ENCODE assay signal across 22 cellular contexts in genomic region chr9:88685966-88686365, GRCh38.
DNase-seq lines count a peak whose midpoint lies in the region; ATAC-seq and TF ChIP-seq lines count a peak whose summit lies in the region.
"Had no signal": no experiment of that assay in that cellular context is flagged by ENCODE, and none has a peak within 500 bp of the region (broad histone marks: within the 10 kb centered on the region; RNA-seq: fewer than 3 reads in every experiment).

No MANE protein-coding gene starts in this region.

- no peak overlapping the region for H2AK5ac ChIP-seq in neuronal stem cell (ENCODE audit: low read depth, low read length)

- H2BK12ac ChIP-seq in neuronal stem cell (ENCODE audit: low read length), result no peak overlapping the region

- no peak overlapping the region for H3K4me3 ChIP-seq in HCT116 (replicated peaks in 1 of 2; ENCODE audit: low read depth in 1 of 2, low read length in 2 of 2)
- H3K4me3 ChIP-seq in esophagus muscularis mucosa, result no peak overlapping the region
- no peak overlapping the region for H3K4me3 ChIP-seq in neuronal stem cell (ENCODE audit: low read length in 2 of 2)
- H3K4me3 ChIP-seq: BLaER1, GM12878 had no signal

- H3K9me3 ChIP-seq in HCT116 (ENCODE audit: control insufficient read depth in 1 of 2, insufficient read depth in 1 of 2, low read depth in 1 of 2, low read length in 2 of 2), result 0 out of 4 replicates have a peak, but pooled peaks cover 0 to 4% of the 10 kb centered on the region in 2 experiments
- H3K9me3 ChIP-seq in esophagus muscularis mucosa, result no peaks in the 10 kb centered on the region
- no peaks in the 10 kb centered on the region for H3K9me3 ChIP-seq in neuronal stem cell (replicated peaks in 1 of 2; ENCODE audit: control insufficient read depth in 2 of 2, insufficient read depth in 1 of 2, low read depth in 1 of 2, low read length in 2 of 2)
- H3K9me3 ChIP-seq: BE2C had no signal

- TF ChIP-seq EP300 in esophagus muscularis mucosa (IDR thresholded peaks at IDR 0.05), result no peak

- CTCF ChIA-PET in HCT116 (lab: Charles Lee), result no interaction called here

- TF ChIP-seq RAD21 in HCT116 (IDR thresholded peaks at IDR 0.05; ENCODE audit: low read depth), result no peak

- POLR2A ChIA-PET in HCT116 (lab: Charles Lee), result no interaction called here

- no peak overlapping the region for H3K27ac ChIP-seq in HCT116 (ENCODE audit: low read depth, low read length)
- no peak overlapping the region for H3K27ac ChIP-seq in esophagus muscularis mucosa (replicated peaks in 1 of 4)
- H3K27ac ChIP-seq in neuronal stem cell (replicated peaks; ENCODE audit: low read length), result no peak overlapping the region
- H3K27ac ChIP-seq: BLaER1 had no signal

- H3K9me2 ChIP-seq in HCT116 (ENCODE audit: insufficient read depth), result no peaks in the 10 kb centered on the region

- H2BK15ac ChIP-seq in neuronal stem cell (ENCODE audit: low read length), result no peak overlapping the region

- no peaks in the 10 kb centered on the region for H3K79me1 ChIP-seq in neuronal stem cell (ENCODE audit: low read depth, low read length)

- TF ChIP-seq POLR2A in HCT116 (IDR thresholded peaks at IDR 0.05; ENCODE audit: borderline replicate concordance, extremely low read depth, insufficient read depth, insufficient read length) (no peak), esophagus muscularis mucosa (IDR thresholded peaks at IDR 0.05; ENCODE audit: low read depth) (no peak)

- H3K27me3 ChIP-seq in HCT116 (ENCODE audit: insufficient read depth, low read length) (no peaks in the 10 kb centered on the region), esophagus muscularis mucosa (no peaks in the 10 kb centered on the region), neuronal stem cell (ENCODE audit: control insufficient read depth in 3 of 3, insufficient read depth in 3 of 3, low read depth in 1 of 3, low read length in 3 of 3) (no peaks in the 10 kb centered on the region)
- H3K27me3 ChIP-seq: BE2C, BLaER1 had no signal

- no peak for DNase-seq in HCT116 (ENCODE audit: low read depth, low spot score)
- DNase-seq in esophagus muscularis mucosa (ENCODE audit: extremely low spot score), result peak; percentile 75
- DNase-seq in neuronal stem cell (ENCODE audit: low spot score), result no peak
- DNase-seq in ecto neural progenitor cell (ENCODE audit: low spot score), result no peak
- DNase-seq: 8988T; ACHN; BE2C; C1 segment of cervical spinal cord; CD4-positive, alpha-beta memory T cell; CD4-positive, CD25-positive, alpha-beta regulatory T cell; CD8-positive, alpha-beta memory T cell; COR-L47; DMS 273 treated with DMSO at 0.1 percent for 48 hours; DMS153; DMS53; DMS79; DND-41; EL; GDM1 had no signal

- no peak overlapping the region for H3K23ac ChIP-seq in neuronal stem cell (ENCODE audit: low read depth, low read length, poor library complexity)

- H3K4me2 ChIP-seq in HCT116 (ENCODE audit: low read length) (no peak overlapping the region), neuronal stem cell (ENCODE audit: insufficient read depth, low read length, poor library complexity, severe bottlenecking) (no peak overlapping the region)
- H3K4me2 ChIP-seq: BLaER1 had no signal

- H4K8ac ChIP-seq in neuronal stem cell (ENCODE audit: low read depth, low read length), result no peak overlapping the region

- H2AFZ ChIP-seq in HCT116 (ENCODE audit: low read depth, low read length, poor library complexity, severe bottlenecking), result no peak overlapping the region
- no peak overlapping the region for H2AFZ ChIP-seq in neuronal stem cell (ENCODE audit: low read length)

- H3K79me2 ChIP-seq in HCT116 (ENCODE audit: insufficient read depth, low read length), result no peaks in the 10 kb centered on the region

- no peak for TF ChIP-seq CTCF in HCT116 (IDR thresholded peaks at IDR 0.05 in 2 of 3, conservative IDR thresholded peaks at IDR 0.05 in 1 of 3; ENCODE audit: borderline replicate concordance in 1 of 3, insufficient read depth in 1 of 3, low read depth in 2 of 3, low read length in 2 of 3)
- no peak for TF ChIP-seq CTCF in esophagus muscularis mucosa (IDR thresholded peaks at IDR 0.05)

- H3K36me3 ChIP-seq in HCT116 (ENCODE audit: control insufficient read depth in 1 of 2, insufficient read depth in 2 of 2, low read length in 2 of 2) (no peaks in the 10 kb centered on the region), esophagus muscularis mucosa (no peaks in the 10 kb centered on the region), neuronal stem cell (replicated peaks in 1 of 2; ENCODE audit: control insufficient read depth in 2 of 2, insufficient read depth in 2 of 2, low read length in 2 of 2) (no peaks in the 10 kb centered on the region)
- H3K36me3 ChIP-seq: BE2C, BLaER1 had no signal

- no peak overlapping the region for H2BK120ac ChIP-seq in neuronal stem cell (ENCODE audit: low read depth, low read length)

- 87% methylated on average over 6 of the region's 22 CpGs for WGBS in esophagus muscularis mucosa
- no CpG with 5 or more reads among the region's 22 CpGs for WGBS in neuronal stem cell (ENCODE audit: extremely low coverage in 2 of 2, insufficient read length in 2 of 2, insufficient replicate concordance in 1 of 2), 2 donors

- H3K18ac ChIP-seq in neuronal stem cell (ENCODE audit: low read length), result no peak overlapping the region

- ATAC-seq in HCT116 (peak; percentile 22; the same call in 1 of the 2 replicates), HG02938 (IDR thresholded peaks at IDR 0.05; ENCODE audit: unreplicated experiment) (no peak)
- ATAC-seq: GM12878 had no signal

- peak overlapping the region; percentile 66 for H2BK5ac ChIP-seq in neuronal stem cell (ENCODE audit: low read length)

- BruUV-seq in HCT116 (replicated peaks; lab: Mats Ljungman, UMichigan), result no TSS peak

- H4K20me1 ChIP-seq in HCT116 (ENCODE audit: insufficient read depth), result no peaks in the 10 kb centered on the region
- H4K20me1 ChIP-seq: BLaER1 had no signal

- H3K4me1 ChIP-seq in HCT116 (ENCODE audit: control insufficient read depth in 1 of 2, insufficient read depth in 2 of 2, low read length in 2 of 2), result no peaks in the 10 kb centered on the region
- no peaks in the 10 kb centered on the region for H3K4me1 ChIP-seq in esophagus muscularis mucosa
- H3K4me1 ChIP-seq in neuronal stem cell (ENCODE audit: control insufficient read depth in 2 of 2, insufficient read depth in 1 of 2, low read depth in 1 of 2, low read length in 2 of 2), result no peaks in the 10 kb centered on the region
- H3K4me1 ChIP-seq: BE2C, BLaER1 had no signal

- no peak overlapping the region for H3K4ac ChIP-seq in neuronal stem cell (ENCODE audit: low read length)

- H4K91ac ChIP-seq in neuronal stem cell (ENCODE audit: low read depth, low read length, poor library complexity), result no peak overlapping the region

- RAD21 ChIA-PET in HCT116 (lab: Charles Lee; ENCODE audit: low non-redundant PET in 1 of 2, low total read pairs in 2 of 2, uncharacterized antibody in 2 of 2, unreplicated experiment in 2 of 2), result no interaction called here

- intact Hi-C loops in HCT116 (cut with micrococcal nuclease) (no loop called here), esophagus muscularis mucosa (cut with DNase I) (no loop called here)

- peak overlapping the region; percentile 63 for H3K14ac ChIP-seq in neuronal stem cell (ENCODE audit: low read length)

- H3K9ac ChIP-seq in HCT116 (ENCODE audit: low read length), result no peak overlapping the region
- H3K9ac ChIP-seq in neuronal stem cell (ENCODE audit: low read depth, low read length, poor library complexity), result no peak overlapping the region
- H3K9ac ChIP-seq: BLaER1 had no signal

TF ChIP-seq in HCT116, 20 proteins besides CTCF, POLR2A, EP300 and RAD21:
- TF ChIP-seq EZH2 (IDR thresholded peaks at IDR 0.05) (no peak), SRF (IDR thresholded peaks at IDR 0.05; ENCODE audit: low read depth) (no peak), CBX3 (IDR thresholded peaks at IDR 0.05; ENCODE audit: low read depth) (no peak)
TF ChIP-seq in HCT116: peak in this region for 0.
